In genomic region chr2:29304399-29304798, GRCh38 we compare ENCODE assay signal across 18 cellular contexts.
DNase-seq lines count a peak whose midpoint lies in the region; ATAC-seq lines count a peak whose summit lies in the region.
"Had no signal": no experiment of that assay in that cellular context is flagged by ENCODE, and none has a peak within 500 bp of the region (broad histone marks: within the 10 kb centered on the region; RNA-seq: fewer than 3 reads in every experiment).

No MANE protein-coding gene starts in this region.

- no peak overlapping the region for H3K4me3 Mint-ChIP-seq in stimulated activated memory B cell treated with anti-CD40 and anti-IgM and Interleukin-4, amounts not matched to agents 10 μg/mL and 1 μg/mL and 100 μg/mL, for 72 hours
- H3K4me3 Mint-ChIP-seq: naive thymus-derived CD4-positive, alpha-beta T cell; stimulated activated effector memory CD8-positive, alpha-beta T cell treated with anti-CD3 and anti-CD28 coated beads, Interleukin-12 subunit alpha, Interleukin-12 subunit beta, amount 100 ng/mL, for 72 hours had no signal

- in situ Hi-C loops in ACHN (cut with HindIII; ENCODE audit: low pct_ligation_motif_present, low pct_unique_long_range_greater_than_20kb, low sequenced_read_pairs): no loop called here

- DNase-seq in ACHN (peak; percentile 8), Daoy (ENCODE audit: low read depth) (peak; percentile 43), RPMI7951 (ENCODE audit: low read depth) (peak; percentile 42), dermis blood vessel endothelial cell (peak; percentile 6), activated T-cell treated with anti-CD3 and anti-CD28 coated beads for 4 hours (no peak), mucosa of gallbladder (ENCODE audit: low spot score) (no peak)
- no peak for DNase-seq in stimulated activated naive CD4-positive, alpha-beta T cell treated with Interleukin-2 at 50 U/mL for 16 hours (lab: John Stamatoyannopoulos, UW)
- DNase-seq: activated naive CD4-positive, alpha-beta T cell treated with anti-CD3 and anti-CD28 coated beads, Interleukin-2, amount 50 U/mL, for 16 hours; activated T-cell treated with anti-CD3 and anti-CD28 coated beads, Interleukin-2, amount 50 U/mL, for 48 hours; naive thymus-derived CD4-positive, alpha-beta T cell; NCI-H2029; NCI-H526 treated with DMSO at 0.1 percent for 48 hours; right lobe of liver; SHP77 treated with DMSO at 0.1 percent for 48 hours; T-helper 2 cell had no signal

- peaks cover 46% of the 10 kb centered on the region for H3K27me3 Mint-ChIP-seq in stimulated activated memory B cell treated with anti-CD40 and anti-IgM and Interleukin-4, amounts not matched to agents 10 μg/mL and 1 μg/mL and 100 μg/mL, for 72 hours

- H3K4me1 Mint-ChIP-seq in stimulated activated memory B cell treated with anti-CD40 and anti-IgM and Interleukin-4, amounts not matched to agents 10 μg/mL and 1 μg/mL and 100 μg/mL, for 72 hours: no peaks in the 10 kb centered on the region
- H3K4me1 Mint-ChIP-seq: stimulated activated effector memory CD8-positive, alpha-beta T cell treated with anti-CD3 and anti-CD28 coated beads, Interleukin-12 subunit alpha, Interleukin-12 subunit beta, amount 100 ng/mL, for 72 hours had no signal

- H3K9me3 Mint-ChIP-seq in stimulated activated memory B cell treated with anti-CD40 and anti-IgM and Interleukin-4, amounts not matched to agents 10 μg/mL and 1 μg/mL and 100 μg/mL, for 72 hours: no peaks in the 10 kb centered on the region
- H3K9me3 Mint-ChIP-seq: stimulated activated effector memory CD8-positive, alpha-beta T cell treated with anti-CD3 and anti-CD28 coated beads, Interleukin-12 subunit alpha, Interleukin-12 subunit beta, amount 100 ng/mL, for 72 hours had no signal

- H3K27ac Mint-ChIP-seq in stimulated activated memory B cell treated with anti-CD40 and anti-IgM and Interleukin-4, amounts not matched to agents 10 μg/mL and 1 μg/mL and 100 μg/mL, for 72 hours: no peak overlapping the region
- H3K27ac Mint-ChIP-seq: naive thymus-derived CD4-positive, alpha-beta T cell; stimulated activated effector memory CD8-positive, alpha-beta T cell treated with anti-CD3 and anti-CD28 coated beads, Interleukin-12 subunit alpha, Interleukin-12 subunit beta, amount 100 ng/mL, for 72 hours had no signal

- ATAC-seq in stimulated activated memory B cell treated with anti-CD40 and anti-IgM and Interleukin-4, amounts not matched to agents 10 μg/mL and 1 μg/mL and 100 μg/mL, for 72 hours: no peak
- ATAC-seq: body of pancreas; naive thymus-derived CD4-positive, alpha-beta T cell; stimulated activated effector memory CD8-positive, alpha-beta T cell treated with anti-CD3 and anti-CD28 coated beads, Interleukin-12 subunit alpha, Interleukin-12 subunit beta, amount 100 ng/mL, for 72 hours had no signal

- no peaks in the 10 kb centered on the region for H3K36me3 Mint-ChIP-seq in stimulated activated memory B cell treated with anti-CD40 and anti-IgM and Interleukin-4, amounts not matched to agents 10 μg/mL and 1 μg/mL and 100 μg/mL, for 72 hours
- H3K36me3 Mint-ChIP-seq: stimulated activated effector memory CD8-positive, alpha-beta T cell treated with anti-CD3 and anti-CD28 coated beads, Interleukin-12 subunit alpha, Interleukin-12 subunit beta, amount 100 ng/mL, for 72 hours had no signal

Comparison
In these comparisons a context has a peak if more than half of its experiments do, and no peak if none do; other contexts are left out.
1. DNase-seq: peak in ACHN (single experiment), Daoy (single experiment), RPMI7951 (single experiment) and dermis blood vessel endothelial cell (single experiment); none in stimulated activated naive CD4-positive, alpha-beta T cell treated with Interleukin-2 at 50 U/mL for 16 hours (single experiment), activated T-cell treated with anti-CD3 and anti-CD28 coated beads for 4 hours (single experiment) and mucosa of gallbladder (single experiment).